In genomic region chr3:158205994-158206393, GRCh38 we compare ENCODE assay signal across 28 cellular contexts.
A peak's percentile ranks its signal among the peaks of the same experiment; 100 is the strongest.
DNase-seq lines count a peak whose midpoint lies in the region; ATAC-seq, FAIRE-seq and TF ChIP-seq lines count a peak whose summit lies in the region.
"Had no signal": no experiment of that assay in that cellular context is flagged by ENCODE, and none has a peak within 500 bp of the region (broad histone marks: within the 10 kb centered on the region; RNA-seq: fewer than 3 reads in every experiment).

No MANE protein-coding gene starts in this region.

- no peak overlapping the region for H2BK15ac ChIP-seq in mesenchymal stem cell (ENCODE audit: low read depth, poor library complexity, severe bottlenecking)

- no peak overlapping the region for H4K8ac ChIP-seq in mesenchymal stem cell (ENCODE audit: low read length)

- no peak overlapping the region for H2BK120ac ChIP-seq in mesenchymal stem cell (ENCODE audit: low read depth, low read length)

- H3K4me2 ChIP-seq in mesenchymal stem cell (ENCODE audit: low read length, poor library complexity, severe bottlenecking): no peak overlapping the region
- H3K4me2 ChIP-seq: A549; BLaER1 treated with 17β-estradiol and CSF1 and Interleukin-3, amounts not matched to agents 10 nM and 100 nM had no signal

- H3K9me3 Mint-ChIP-seq in activated T-cell treated with anti-CD3 and anti-CD28 coated beads, Interleukin-2, amount 50 U/mL, for 72 hours: peaks cover 0 to 1% of the 10 kb centered on the region in 2 donors

- no peak overlapping the region for H4K91ac ChIP-seq in mesenchymal stem cell (ENCODE audit: low read length)

- H3K9ac ChIP-seq in mesenchymal stem cell (ENCODE audit: low read length): no peak overlapping the region
- H3K9ac ChIP-seq: BLaER1 treated with 17β-estradiol and CSF1 and Interleukin-3, amounts not matched to agents 10 nM and 100 nM had no signal

- H3K79me1 ChIP-seq in mesenchymal stem cell (replicated peaks; ENCODE audit: low read length, poor library complexity, severe bottlenecking): peaks cover 5% of the 10 kb centered on the region

- H3K4me1 Mint-ChIP-seq in activated T-cell treated with anti-CD3 and anti-CD28 coated beads, Interleukin-2, amount 50 U/mL, for 72 hours (ENCODE audit: low read depth): no peaks in the 10 kb centered on the region

- no peak overlapping the region for H3K4me3 Mint-ChIP-seq in activated T-cell treated with anti-CD3 and anti-CD28 coated beads, Interleukin-2, amount 50 U/mL, for 72 hours
- H3K4me3 Mint-ChIP-seq: naive B cell; stimulated activated naive CD8-positive, alpha-beta T cell treated with anti-CD3 and anti-CD28 coated beads, Interleukin-15, Interleukin-2, amounts not matched to agents 100 ng/mL and 50 ng/mL, for 24 hours; T-helper 1 cell treated with Interleukin-12 subunit alpha and Interleukin-12 subunit beta and Interleukin-4 antibody, amounts not matched to agents 30 μg/mL and 1 μg/mL, for 36 hours; type B pancreatic cell had no signal

- H3K9me3 ChIP-seq in mesenchymal stem cell (ENCODE audit: control insufficient read depth, low read length): peaks cover 28% of the 10 kb centered on the region
- H3K9me3 ChIP-seq: SJCRH30 had no signal

- H3K36me3 Mint-ChIP-seq in activated T-cell treated with anti-CD3 and anti-CD28 coated beads, Interleukin-2, amount 50 U/mL, for 72 hours (ENCODE audit: insufficient read depth in 2 of 2): peaks cover 10 to 17% of the 10 kb centered on the region in 2 donors

- TF ChIP-seq POLR2A in H54 (IDR thresholded peaks at IDR 0.05; ENCODE audit: low read depth, low read length): no peak

- H3K36me3 ChIP-seq in mesenchymal stem cell (ENCODE audit: control insufficient read depth in 1 of 2, insufficient read depth in 2 of 2, low read depth in 1 of 2, low read length in 2 of 2): peaks cover 0 to 9% of the 10 kb centered on the region in 2 experiments
- H3K36me3 ChIP-seq: right lobe of liver, SJCRH30 had no signal

- peak; percentile 5 for DNase-seq in GM12864 (ENCODE audit: low read depth)
- DNase-seq in H54 (ENCODE audit: insufficient read length, low spot score): no peak
- DNase-seq in activated T-cell treated with anti-CD3 and anti-CD28 coated beads, Interleukin-2, amount 50 U/mL, for 72 hours: no peak
- DNase-seq in mesenchymal stem cell: no peak
- DNase-seq in activated CD4-positive, alpha-beta T cell treated with anti-CD3 and anti-CD28 coated beads, Interleukin-2, amount 50 U/mL, for 1 hour: no peak
- DNase-seq: activated CD4-positive, alpha-beta T cell treated with anti-CD3 and anti-CD28 coated beads, Interleukin-2, amount 50 U/mL, for 4 hours; activated naive CD4-positive, alpha-beta T cell treated with Interleukin-2 at 50 U/mL for 16 hours; aorta; GF-D8; Kasumi-1; mammary epithelial cell; naive B cell; NCI-H1105; NCI-H69; PC-3; right lobe of liver; SJCRH30 had no signal

- no peak overlapping the region for H3K27ac ChIP-seq in mesenchymal stem cell (ENCODE audit: low read length, poor library complexity, severe bottlenecking)
- H3K27ac ChIP-seq: A549; BLaER1 treated with 17β-estradiol and CSF1 and Interleukin-3, amounts not matched to agents 10 nM and 100 nM; right lobe of liver; SJCRH30 had no signal

- no peak overlapping the region for H3K4ac ChIP-seq in mesenchymal stem cell (ENCODE audit: low read depth in 1 of 2, low read length in 2 of 2)

- no peaks in the 10 kb centered on the region for H3K27me3 Mint-ChIP-seq in activated T-cell treated with anti-CD3 and anti-CD28 coated beads, Interleukin-2, amount 50 U/mL, for 72 hours (ENCODE audit: low read depth)
- H3K27me3 Mint-ChIP-seq: naive B cell; stimulated activated naive CD8-positive, alpha-beta T cell treated with anti-CD3 and anti-CD28 coated beads, Interleukin-15, Interleukin-2, amounts not matched to agents 100 ng/mL and 50 ng/mL, for 24 hours; type B pancreatic cell had no signal

- H2BK5ac ChIP-seq in mesenchymal stem cell (ENCODE audit: low read depth, low read length, poor library complexity, severe bottlenecking): no peak overlapping the region

- no peak overlapping the region for H2AK5ac ChIP-seq in mesenchymal stem cell (ENCODE audit: low read length, severe bottlenecking)

- no peak overlapping the region for H3K23ac ChIP-seq in mesenchymal stem cell (ENCODE audit: low read length in 2 of 2)

- H3K27ac Mint-ChIP-seq in activated T-cell treated with anti-CD3 and anti-CD28 coated beads, Interleukin-2, amount 50 U/mL, for 72 hours: no peak overlapping the region
- H3K27ac Mint-ChIP-seq: naive B cell; stimulated activated naive CD8-positive, alpha-beta T cell treated with anti-CD3 and anti-CD28 coated beads, Interleukin-15, Interleukin-2, amounts not matched to agents 100 ng/mL and 50 ng/mL, for 24 hours; T-helper 1 cell treated with Interleukin-12 subunit alpha and Interleukin-12 subunit beta and Interleukin-4 antibody, amounts not matched to agents 30 μg/mL and 1 μg/mL, for 36 hours; type B pancreatic cell had no signal

- H3K14ac ChIP-seq in mesenchymal stem cell (ENCODE audit: low read length in 2 of 2): no peak overlapping the region

- ATAC-seq in GM19043 (IDR thresholded peaks at IDR 0.05; ENCODE audit: low read depth, unreplicated experiment): peak; percentile 48
- peak; percentile 74 for ATAC-seq in HG03280 (IDR thresholded peaks at IDR 0.05; ENCODE audit: unreplicated experiment)
- no peak for ATAC-seq in activated T-cell treated with anti-CD3 and anti-CD28 coated beads, Interleukin-2, amount 50 U/mL, for 72 hours (replicated peaks in 1 of 2)
- no peak for ATAC-seq in GM18511 (IDR thresholded peaks at IDR 0.05; ENCODE audit: unreplicated experiment)
- ATAC-seq: A549, HCT116, PC-3, right lobe of liver had no signal

- H3K27me3 ChIP-seq in mesenchymal stem cell (ENCODE audit: control insufficient read depth in 1 of 2, insufficient read depth in 1 of 2, low read length in 2 of 2): no peaks in the 10 kb centered on the region
- H3K27me3 ChIP-seq: BLaER1 treated with 17β-estradiol and CSF1 and Interleukin-3, amounts not matched to agents 10 nM and 100 nM; right lobe of liver; SJCRH30 had no signal

- TF ChIP-seq CTCF in GM12864 (IDR thresholded peaks at IDR 0.05; ENCODE audit: low read depth, low read length, missing control alignments): no peak

- H3K4me3 ChIP-seq in GM12864 (ENCODE audit: low read depth, low read length) (no peak overlapping the region), mesenchymal stem cell (ENCODE audit: insufficient read depth in 1 of 2, low read depth in 1 of 2, low read length in 2 of 2) (no peak overlapping the region)
- H3K4me3 ChIP-seq: A549; BLaER1 treated with 17β-estradiol and CSF1 and Interleukin-3, amounts not matched to agents 10 nM and 100 nM; right lobe of liver; SJCRH30 had no signal

- 95% methylated on average over 2 of the region's 2 CpGs for WGBS in mesenchymal stem cell

- H3K4me1 ChIP-seq in mesenchymal stem cell (ENCODE audit: control insufficient read depth, insufficient read depth, low read depth, low read length): no peaks in the 10 kb centered on the region
- H3K4me1 ChIP-seq: A549; BLaER1 treated with 17β-estradiol and CSF1 and Interleukin-3, amounts not matched to agents 10 nM and 100 nM; right lobe of liver; SJCRH30 had no signal

- H3K18ac ChIP-seq in mesenchymal stem cell (ENCODE audit: low read depth in 1 of 2, low read length in 2 of 2): no peak overlapping the region

- no peak overlapping the region for H2AFZ ChIP-seq in mesenchymal stem cell (ENCODE audit: low read depth, low read length)

- no peak overlapping the region for H2BK12ac ChIP-seq in mesenchymal stem cell (ENCODE audit: low read length in 2 of 2)

- peak; percentile 15 for FAIRE-seq in H54 (lab: Jason Lieb, UNC)
- FAIRE-seq: A549, endometrium, HTR-8/SVneo had no signal

Comparison
In these comparisons a context has a peak if more than half of its experiments do, and no peak if none do; other contexts are left out.
1. ATAC-seq: peak in GM19043 (single experiment) and HG03280 (single experiment); none in activated T-cell treated with anti-CD3 and anti-CD28 coated beads, Interleukin-2, amount 50 U/mL, for 72 hours (0 of 2) and GM18511 (single experiment).